ENCODE assay signal across 27 cellular contexts in the genomic region with DNA sequence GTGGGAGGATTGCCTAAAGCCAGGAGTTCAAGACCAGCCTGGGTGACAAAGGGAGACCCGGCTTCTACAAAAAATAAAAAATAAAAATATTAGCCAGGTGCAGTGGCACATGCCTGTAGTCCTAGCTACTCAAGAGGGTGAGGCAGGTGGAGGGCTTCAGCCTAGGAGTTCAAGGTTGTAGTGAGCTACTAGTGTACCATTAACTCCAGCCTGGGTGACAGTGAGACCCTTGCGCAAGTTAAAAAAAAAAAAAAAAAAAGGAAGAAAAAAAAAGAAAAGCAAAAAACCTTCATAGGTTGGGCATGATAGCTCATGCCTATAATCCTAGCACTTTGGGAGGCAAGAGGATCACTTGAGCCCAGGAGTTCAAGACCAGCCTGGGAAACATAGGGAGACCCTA. TPM values are rescaled to one million over a fixed set of nuclear protein-coding genes. Genes with fewer than 3 reads are reported as not detected.
DNase-seq lines count a peak whose midpoint lies in the region; ATAC-seq, FAIRE-seq and TF ChIP-seq lines count a peak whose summit lies in the region.
"Had no signal": no experiment of that assay in that cellular context is flagged by ENCODE, and none has a peak within 500 bp of the region (broad histone marks: within the 10 kb centered on the region; RNA-seq: fewer than 3 reads in every experiment).

No MANE protein-coding gene starts in this region.

- FAIRE-seq in K562 (lab: Jason Lieb, UNC): no peak
- FAIRE-seq: A204.1, GM12891, GM18507 had no signal

- TF ChIP-seq CTCF in MCF 10A (IDR thresholded peaks at IDR 0.05; ENCODE audit: unreplicated experiment) (no peak), breast epithelium (IDR thresholded peaks at IDR 0.05) (no peak), Loucy (conservative IDR thresholded peaks at IDR 0.05; ENCODE audit: low read length) (no peak), K562 (IDR thresholded peaks at IDR 0.05 in 2 of 3, conservative IDR thresholded peaks at IDR 0.05 in 1 of 3; ENCODE audit: insufficient read depth in 2 of 3, low read depth in 1 of 3, low read length in 3 of 3) (no peak), GM13976 (IDR thresholded peaks at IDR 0.05; ENCODE audit: borderline replicate concordance, control extremely low read depth, extremely low read depth, insufficient read depth, missing control alignments) (no peak), mesothelial cell of epicardium (IDR thresholded peaks at IDR 0.05; ENCODE audit: unreplicated experiment) (no peak)

- H3K27me3 Mint-ChIP-seq in MCF 10A (ENCODE audit: insufficient read depth, unreplicated experiment) (no peaks in the 10 kb centered on the region), T-helper 17 cell (no peaks in the 10 kb centered on the region), mesothelial cell of epicardium (ENCODE audit: low read depth) (no peaks in the 10 kb centered on the region)
- H3K27me3 Mint-ChIP-seq: CD4-positive, alpha-beta memory T cell; CD4-positive, CD25-positive, alpha-beta regulatory T cell; CD8-positive, alpha-beta memory T cell had no signal

- BruUV-seq in MCF 10A (replicated peaks; lab: Mats Ljungman, UMichigan) (no TSS peak), K562 (replicated peaks; lab: Mats Ljungman, UMichigan) (no TSS peak)

- peaks cover 0 to 11% of the 10 kb centered on the region in 2 donors for H3K9me3 ChIP-seq in breast epithelium
- peaks cover 11% of the 10 kb centered on the region; the same call in 1 of the 2 replicates for H3K9me3 ChIP-seq in Loucy (ENCODE audit: insufficient read depth, low read depth, low read length)
- no peaks in the 10 kb centered on the region for H3K9me3 ChIP-seq in T-helper 17 cell (ENCODE audit: control insufficient read depth, low read length, poor library complexity, severe bottlenecking)
- H3K9me3 ChIP-seq in K562 (replicated peaks; ENCODE audit: control insufficient read depth, insufficient read depth, low read depth, low read length): peaks cover 4% of the 10 kb centered on the region

- H3K27ac ChIP-seq in breast epithelium (no peak overlapping the region), K562 (ENCODE audit: extremely low read depth, low read depth, low read length) (peak overlapping the region; percentile 13; the same call in 1 of the 3 replicates)
- H3K27ac ChIP-seq: BLaER1 had no signal

- peaks cover 42% of the 10 kb centered on the region for H4K20me1 ChIP-seq in Loucy (ENCODE audit: insufficient read depth, low read length, poor library complexity, severe bottlenecking)
- peaks cover 13% of the 10 kb centered on the region; the same call in 1 of the 2 replicates for H4K20me1 ChIP-seq in K562 (replicated peaks; ENCODE audit: control insufficient read depth, insufficient read depth, low read length)

- ATAC-seq in T-helper 17 cell (no peak), K562 (no peak)

- H2AFZ ChIP-seq in Loucy (ENCODE audit: low read length) (no peak overlapping the region), K562 (ENCODE audit: low read depth, low read length) (no peak overlapping the region)

- POLR2A ChIA-PET in MCF 10A (lab: Yijun Ruan, JAX): interaction anchor here (1.1 kb wide), 1 partner anchor 12 kb away, joined by 3 read pairs; no protein-coding TSS in a partner anchor
- POLR2A ChIA-PET in K562 (lab: Yijun Ruan, JAX): interaction anchor here (0.7 kb wide), 1 partner anchor 9 kb away, joined by 3 read pairs; no protein-coding TSS in a partner anchor

- H3K36me3 ChIP-seq in breast epithelium: no peaks in the 10 kb centered on the region
- H3K36me3 ChIP-seq in Loucy (ENCODE audit: insufficient read depth, low read length): peaks cover 4% of the 10 kb centered on the region
- peaks cover 12% of the 10 kb centered on the region; the same call in 2 of the 3 replicates for H3K36me3 ChIP-seq in K562 (ENCODE audit: control insufficient read depth, insufficient read depth, low read length)
- H3K36me3 ChIP-seq: BE2C had no signal

- peaks cover 0 to 4% of the 10 kb centered on the region in 2 donors for H3K4me1 ChIP-seq in breast epithelium
- peaks cover 38% of the 10 kb centered on the region for H3K4me1 ChIP-seq in Loucy (ENCODE audit: insufficient read depth, low read length, poor library complexity, severe bottlenecking)
- no peaks in the 10 kb centered on the region; a peak in 3 of 5 replicates for H3K4me1 ChIP-seq in K562 (replicated peaks in 1 of 2; ENCODE audit: control insufficient read depth in 2 of 2, insufficient read depth in 2 of 2, low read length in 2 of 2)
- H3K4me1 ChIP-seq: BE2C had no signal

- TF ChIP-seq POLR2A in breast epithelium (IDR thresholded peaks at IDR 0.05): no peak
- TF ChIP-seq POLR2A in K562 (conservative IDR thresholded peaks at IDR 0.05): no peak

- H3K4me3 Mint-ChIP-seq in MCF 10A (ENCODE audit: unreplicated experiment) (no peak overlapping the region), T-helper 17 cell (no peak overlapping the region), mesothelial cell of epicardium (no peak overlapping the region)
- H3K4me3 Mint-ChIP-seq: CD8-positive, alpha-beta memory T cell had no signal

- CTCF ChIA-PET in MCF 10A (lab: Yijun Ruan, JAX) (interaction anchor here (0.6 to 1.7 kb wide), 3 partner anchors 9 to 56 kb away, joined by 3 read pairs; a partner anchor contains a TSS), K562 (lab: Yijun Ruan, JAX; ENCODE audit: low intra/inter-chr PET ratio) (no interaction called here)

- H3K27ac Mint-ChIP-seq in MCF 10A (ENCODE audit: low read depth, unreplicated experiment) (peak overlapping the region; percentile 46), T-helper 17 cell (peak overlapping the region; percentile 78), mesothelial cell of epicardium (no peak overlapping the region)

- TF ChIP-seq EP300 in K562 (IDR thresholded peaks at IDR 0.05; ENCODE audit: low read length): no peak

- H3K4me2 ChIP-seq in Loucy (ENCODE audit: low read depth, low read length, poor library complexity, severe bottlenecking) (peak overlapping the region; percentile 91), K562 (ENCODE audit: insufficient read depth, low read length) (no peak overlapping the region)
- H3K4me2 ChIP-seq: BLaER1 had no signal

- no peaks in the 10 kb centered on the region for H3K9me2 ChIP-seq in Loucy (replicated peaks; ENCODE audit: low read depth, low read length)

- H3K9me1 ChIP-seq in K562 (ENCODE audit: control insufficient read depth, insufficient read depth, low read length): no peaks in the 10 kb centered on the region

- H3K9ac ChIP-seq in Loucy (ENCODE audit: low read depth, low read length, poor library complexity, severe bottlenecking): no peak overlapping the region
- no peak overlapping the region; a peak in 1 of 4 replicates for H3K9ac ChIP-seq in K562 (ENCODE audit: insufficient read depth in 1 of 2, low read depth in 2 of 2, low read length in 2 of 2)
- H3K9ac ChIP-seq: BLaER1 had no signal

- in situ Hi-C loops in K562 (cut with MboI): no loop called here
- in situ Hi-C loops in GM13976 (cut with MboI; ENCODE audit: low sequenced_read_pairs, unreplicated experiment): no loop called here

- H3K9me3 Mint-ChIP-seq in MCF 10A (ENCODE audit: unreplicated experiment) (no peaks in the 10 kb centered on the region), mesothelial cell of epicardium (peaks cover 24% of the 10 kb centered on the region)

- H3K27me3 ChIP-seq in breast epithelium: no peaks in the 10 kb centered on the region
- no peaks in the 10 kb centered on the region for H3K27me3 ChIP-seq in Loucy (ENCODE audit: insufficient read depth, low read length, poor library complexity, severe bottlenecking)
- no peaks in the 10 kb centered on the region for H3K27me3 ChIP-seq in K562 (ENCODE audit: control insufficient read depth in 2 of 2, insufficient read depth in 2 of 2, low read length in 2 of 2)
- H3K27me3 ChIP-seq: BE2C, BLaER1 had no signal

- no peak for TF ChIP-seq RAD21 in K562 (CRISPR knock-in tag; conservative IDR thresholded peaks at IDR 0.05 in 1 of 2, IDR thresholded peaks at IDR 0.05 in 1 of 2)

- peaks cover 100% of the 10 kb centered on the region for H3K79me2 ChIP-seq in Loucy (ENCODE audit: insufficient read depth, low read length)
- H3K79me2 ChIP-seq in K562 (ENCODE audit: control insufficient read depth, insufficient read depth, low read length): peaks cover 99% of the 10 kb centered on the region

- no peaks in the 10 kb centered on the region for H3K36me3 Mint-ChIP-seq in MCF 10A (ENCODE audit: insufficient read depth, unreplicated experiment)
- no peaks in the 10 kb centered on the region for H3K36me3 Mint-ChIP-seq in T-helper 17 cell (ENCODE audit: low read depth)
- peaks cover 16% of the 10 kb centered on the region for H3K36me3 Mint-ChIP-seq in mesothelial cell of epicardium

- WGBS in K562 (ENCODE audit: insufficient coverage, low coverage, missing lambda C conversion rate): 96% methylated on average over 2 of the region's 2 CpGs

- H3K4me1 Mint-ChIP-seq in MCF 10A (ENCODE audit: insufficient read depth, unreplicated experiment) (peaks cover 9% of the 10 kb centered on the region), T-helper 17 cell (peaks cover 23% of the 10 kb centered on the region), mesothelial cell of epicardium (no peaks in the 10 kb centered on the region)

- intact Hi-C loops in MCF 10A (cut with micrococcal nuclease) (no loop called here), breast epithelium (cut with DNase I; ENCODE audit: low total_unique reads) (no loop called here), K562 (cut with micrococcal nuclease) (no loop called here)

- H3K4me3 ChIP-seq in breast epithelium (no peak overlapping the region), Loucy (ENCODE audit: low read length, poor library complexity, severe bottlenecking) (peak overlapping the region; percentile 98), K562 (no peak overlapping the region)
- H3K4me3 ChIP-seq: BLaER1 had no signal

- DNase-seq in MCF 10A (ENCODE audit: unreplicated experiment): no peak
- no peak for DNase-seq in breast epithelium (ENCODE audit: low spot score in 2 of 2)
- no peak for DNase-seq in T-helper 17 cell
- DNase-seq in K562 (ENCODE audit: extremely low read depth in 1 of 4, low spot score in 3 of 4): no peak
- DNase-seq in GM13976 (ENCODE audit: low spot score): no peak
- DNase-seq in NCI-H2227 treated with DMSO at 0.1 percent for 48 hours (lab: John Stamatoyannopoulos, UW): no peak
- no peak for DNase-seq in mesothelial cell of epicardium (ENCODE audit: low spot score in 2 of 2, unreplicated experiment in 2 of 2)
- DNase-seq: 8988T; ACHN; BE2C; C1 segment of cervical spinal cord; CD4-positive, alpha-beta memory T cell; CD4-positive, CD25-positive, alpha-beta regulatory T cell; CD8-positive, alpha-beta memory T cell; COR-L47; DMS 273 treated with DMSO at 0.1 percent for 48 hours; DMS153; DMS53; DMS79; DND-41; EL; GDM1 had no signal

- H3F3A ChIP-seq in Loucy (ENCODE audit: low read depth): no peaks in the 10 kb centered on the region

RNA-seq across cellular contexts. Expression of a gene that starts 5.8 kb away (rescaled TPM):
- total RNA-seq in MCF 10A (2022): 16.2 and 20.7 TPM in 2 replicates
- 10 to 100 TPM; 11.5 to 23.6 (median 18.7) TPM for total RNA-seq in breast epithelium
- total RNA-seq in T-helper 17 cell: 10 to 100 TPM; 19.5 to 21.2 TPM
- total RNA-seq in K562 (2011; cell fraction: chromatin; rRNA removed; ENCODE audit: low replicate concordance): 30.0 and 69.2 TPM in 2 replicates
- total RNA-seq in K562 (2011; cell fraction: nucleolus; rRNA removed): 20.5 and 23.8 TPM in 2 replicates
- total RNA-seq in K562 (2011; cell fraction: nucleoplasm; rRNA removed): 52.6 and 114 TPM in 2 replicates
- total RNA-seq in K562 (2014; rRNA removed): 21.7 TPM in 2 replicates
- total RNA-seq in K562 (2014; rRNA removed; fragmentation: Illumina TruSeq; extraction: Trizol): 31.9 and 35.5 TPM in 2 replicates
- 27.0 and 31.6 TPM in 2 replicates for total RNA-seq in K562 (2015; rRNA removed; fragmentation: Illumina TruSeq; extraction: Trizol)
- 21.3 and 22.2 TPM in 2 replicates for total RNA-seq in K562 (2021)
- polyA plus RNA-seq in K562 (2011; rRNA removed): 20.9 and 24.8 TPM in 2 replicates
- 6.5 and 12.9 TPM in 2 replicates for polyA plus RNA-seq in K562 (2011; cell fraction: cytosol; rRNA removed)
- polyA plus RNA-seq in K562 (2011; cell fraction: nucleus; rRNA removed): 14.5 and 14.8 TPM in 2 replicates
- polyA plus RNA-seq in K562 (2012): 15.2 and 19.8 TPM in 2 replicates
- 19.1 and 24.2 TPM in 2 replicates for polyA plus RNA-seq in K562 (2014; fragmentation: Illumina TruSeq; extraction: Trizol)
- polyA plus RNA-seq in K562 (2014; fragmentation: Nextera tagmentation; extraction: Ambion mirVana): 1 to 10 TPM; 8.0 to 8.6 TPM
- polyA plus RNA-seq in K562 (2014; rRNA removed): 20.4 and 24.9 TPM in 2 replicates
- 28.0 and 35.2 TPM in 2 replicates for polyA minus RNA-seq in K562 (2011; rRNA and poly(A)+ RNA removed)
- polyA minus RNA-seq in K562 (2011; cell fraction: cytosol; rRNA and poly(A)+ RNA removed): 9.6 and 11.6 TPM in 2 replicates
- 53.2 and 64.3 TPM in 2 replicates for polyA minus RNA-seq in K562 (2011; cell fraction: nucleus; rRNA and poly(A)+ RNA removed)
- 19.0 to 19.3 TPM (median 19.0 TPM) in 3 replicates for total RNA-seq in mesothelial cell of epicardium

RNA-seq across cellular contexts. Expression of a gene that starts 8.4 kb away (rescaled TPM):
- total RNA-seq in MCF 10A (2022): 7.4 and 10.5 TPM in 2 replicates
- total RNA-seq in breast epithelium: 10 to 100 TPM; 11.1 to 29.3 (median 12.0) TPM
- 10 to 100 TPM in 1 of 2 donors, 1 to 10 TPM in 1; 8.4 to 12.1 TPM for total RNA-seq in T-helper 17 cell
- 11.2 and 51.7 TPM in 2 replicates for total RNA-seq in K562 (2011; cell fraction: chromatin; rRNA removed; ENCODE audit: low replicate concordance)
- total RNA-seq in K562 (2011; cell fraction: nucleolus; rRNA removed): 3.3 and 11.7 TPM in 2 replicates
- 17.2 and 26.8 TPM in 2 replicates for total RNA-seq in K562 (2011; cell fraction: nucleoplasm; rRNA removed)
- 12.7 and 17.1 TPM in 2 replicates for total RNA-seq in K562 (2014; rRNA removed)
- 29.6 and 31.0 TPM in 2 replicates for total RNA-seq in K562 (2014; rRNA removed; fragmentation: Illumina TruSeq; extraction: Trizol)
- total RNA-seq in K562 (2015; rRNA removed; fragmentation: Illumina TruSeq; extraction: Trizol): 21.9 and 23.4 TPM in 2 replicates
- 16.7 and 18.1 TPM in 2 replicates for total RNA-seq in K562 (2021)
- 33.2 and 39.6 TPM in 2 replicates for polyA plus RNA-seq in K562 (2011; rRNA removed)
- 4.3 and 13.1 TPM in 2 replicates for polyA plus RNA-seq in K562 (2011; cell fraction: cytosol; rRNA removed)
- polyA plus RNA-seq in K562 (2011; cell fraction: nucleus; rRNA removed): 11.9 and 21.5 TPM in 2 replicates
- polyA plus RNA-seq in K562 (2012): 18.1 and 31.4 TPM in 2 replicates
- polyA plus RNA-seq in K562 (2014; fragmentation: Illumina TruSeq; extraction: Trizol): 22.2 and 27.5 TPM in 2 replicates
- 10 to 100 TPM; 36.8 to 42.0 TPM for polyA plus RNA-seq in K562 (2014; fragmentation: Nextera tagmentation; extraction: Ambion mirVana)
- polyA plus RNA-seq in K562 (2014; rRNA removed): 23.8 and 25.3 TPM in 2 replicates
- polyA minus RNA-seq in K562 (2011; rRNA and poly(A)+ RNA removed): 19.6 and 30.0 TPM in 2 replicates
- polyA minus RNA-seq in K562 (2011; cell fraction: cytosol; rRNA and poly(A)+ RNA removed): 5.4 and 6.4 TPM in 2 replicates
- 12.1 and 24.8 TPM in 2 replicates for polyA minus RNA-seq in K562 (2011; cell fraction: nucleus; rRNA and poly(A)+ RNA removed)
- total RNA-seq in mesothelial cell of epicardium: 11.3 to 14.4 TPM (median 12.2 TPM) in 3 replicates
